Comparison of ENCODE assay signal across 9 cellular contexts in the genomic region with DNA sequence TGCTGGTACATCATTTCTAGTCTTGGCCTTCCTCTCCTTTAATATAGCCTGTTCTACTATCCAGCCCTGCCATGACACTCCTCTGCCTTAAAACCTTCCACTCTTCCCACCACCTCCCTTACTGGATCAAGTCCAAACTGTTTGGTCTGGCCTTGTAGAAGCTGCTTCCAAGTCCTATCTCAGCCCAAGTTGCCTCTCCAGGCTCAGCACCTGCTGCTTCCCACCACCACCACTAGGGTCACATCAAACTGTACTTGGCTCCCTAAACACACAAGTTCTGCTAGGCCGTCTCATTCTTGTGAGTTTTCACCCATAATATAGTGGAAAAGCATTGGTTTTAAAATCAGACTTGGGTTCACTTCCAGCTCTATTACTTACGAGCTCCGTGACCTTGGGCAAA. TPM values are rescaled to one million over a fixed set of nuclear protein-coding genes. Genes with fewer than 3 reads are reported as not detected.
DNase-seq lines count a peak whose midpoint lies in the region; ATAC-seq and TF ChIP-seq lines count a peak whose summit lies in the region.
"Had no signal": no experiment of that assay in that cellular context is flagged by ENCODE, and none has a peak within 500 bp of the region (broad histone marks: within the 10 kb centered on the region; RNA-seq: fewer than 3 reads in every experiment).

No MANE protein-coding gene starts in this region.

- H3K4me2 ChIP-seq in skeletal muscle satellite cell (ENCODE audit: low read length): peak overlapping the region; percentile 86

- peaks cover 8% of the 10 kb centered on the region for H3K27me3 Mint-ChIP-seq in CD8-positive, alpha-beta T cell (ENCODE audit: low read depth)
- peaks cover 2% of the 10 kb centered on the region for H3K27me3 Mint-ChIP-seq in activated CD8-positive, alpha-beta T cell treated with anti-CD3 and anti-CD28 coated beads for 36 hours

- H3K27ac ChIP-seq in CD8-positive, alpha-beta T cell (ENCODE audit: low read depth, low read length): no peak overlapping the region
- H3K27ac ChIP-seq: SJSA1 had no signal

- no peak overlapping the region for H3K9ac ChIP-seq in skeletal muscle satellite cell (ENCODE audit: low read depth, low read length)

- POLR2A ChIA-PET in CD8-positive, alpha-beta T cell (lab: Charles Lee): no interaction called here
- POLR2A ChIA-PET in activated CD8-positive, alpha-beta T cell treated with anti-CD3 and anti-CD28 coated beads for 36 hours (lab: Charles Lee): interaction anchor here (0.9 to 1.5 kb wide), 3 partner anchors 13 to 24 kb away, joined by 3 to 5 read pairs (median 4); no protein-coding TSS in a partner anchor

- peaks cover 48% of the 10 kb centered on the region for H3K4me1 Mint-ChIP-seq in CD8-positive, alpha-beta T cell (ENCODE audit: low read depth)
- peaks cover 31% of the 10 kb centered on the region for H3K4me1 Mint-ChIP-seq in activated CD8-positive, alpha-beta T cell treated with anti-CD3 and anti-CD28 coated beads for 36 hours (ENCODE audit: low read depth)

- ATAC-seq in CD8-positive, alpha-beta T cell: peak; percentile 29
- ATAC-seq in GM21390 (IDR thresholded peaks at IDR 0.05; ENCODE audit: unreplicated experiment): peak; percentile 41
- ATAC-seq in activated CD8-positive, alpha-beta T cell treated with anti-CD3 and anti-CD28 coated beads for 36 hours: peak; percentile 34
- ATAC-seq in HG02973 (IDR thresholded peaks at IDR 0.05; ENCODE audit: unreplicated experiment): no peak

- intact Hi-C loops in CD8-positive, alpha-beta T cell (cut with DNase I, micrococcal nuclease): loop anchor here (2.0 to 10.0 kb wide), 3 partner anchors 787 to 1111 kb away; partner anchors contain the start of genes STRBP (in 2 of the 2) and RABGAP1 (in 1 of the 2)
- intact Hi-C loops in activated CD8-positive, alpha-beta T cell treated with anti-CD3 and anti-CD28 coated beads for 36 hours (cut with micrococcal nuclease): no loop called here

- peak overlapping the region; percentile 61 for H3K4me3 Mint-ChIP-seq in CD8-positive, alpha-beta T cell
- H3K4me3 Mint-ChIP-seq in activated CD8-positive, alpha-beta T cell treated with anti-CD3 and anti-CD28 coated beads for 36 hours: peak overlapping the region; percentile 51

- peaks cover 6% of the 10 kb centered on the region for H3K9me3 Mint-ChIP-seq in CD8-positive, alpha-beta T cell
- H3K9me3 Mint-ChIP-seq in activated CD8-positive, alpha-beta T cell treated with anti-CD3 and anti-CD28 coated beads for 36 hours: peaks cover 7% of the 10 kb centered on the region

- peaks cover 16% of the 10 kb centered on the region for H3K36me3 Mint-ChIP-seq in CD8-positive, alpha-beta T cell
- H3K36me3 Mint-ChIP-seq in activated CD8-positive, alpha-beta T cell treated with anti-CD3 and anti-CD28 coated beads for 36 hours (ENCODE audit: low read depth): peaks cover 6% of the 10 kb centered on the region

- peak; percentile 59 for TF ChIP-seq CTCF in CD8-positive, alpha-beta T cell (IDR thresholded peaks at IDR 0.05)
- peak; percentile 67 for TF ChIP-seq CTCF in activated CD8-positive, alpha-beta T cell treated with anti-CD3 and anti-CD28 coated beads for 36 hours (IDR thresholded peaks at IDR 0.05)
- TF ChIP-seq CTCF in fibroblast of mammary gland (conservative IDR thresholded peaks at IDR 0.05; ENCODE audit: control insufficient read depth, insufficient read depth, low read depth, low read length): peak; percentile 61

- no peaks in the 10 kb centered on the region for H3K9me3 ChIP-seq in CD8-positive, alpha-beta T cell (ENCODE audit: low read length)
- H3K9me3 ChIP-seq in skeletal muscle satellite cell (replicated peaks; ENCODE audit: low read length): peaks cover 5% of the 10 kb centered on the region
- H3K9me3 ChIP-seq: SJSA1 had no signal

- H3K4me1 ChIP-seq in CD8-positive, alpha-beta T cell (ENCODE audit: insufficient read depth, low read length): peaks cover 27% of the 10 kb centered on the region
- peaks cover 3% of the 10 kb centered on the region for H3K4me1 ChIP-seq in skeletal muscle satellite cell (ENCODE audit: control insufficient read depth, insufficient read depth, low read length)
- H3K4me1 ChIP-seq: SJSA1 had no signal

- CTCF ChIA-PET in CD8-positive, alpha-beta T cell (lab: Charles Lee): interaction anchor here (0.5 to 2.6 kb wide), 3 partner anchors 12 to 72 kb away, joined by 3 to 13 read pairs (median 3); no protein-coding TSS in a partner anchor
- CTCF ChIA-PET in activated CD8-positive, alpha-beta T cell treated with anti-CD3 and anti-CD28 coated beads for 36 hours (lab: Charles Lee): interaction anchor here (1.0 to 2.0 kb wide), 6 partner anchors 12 to 107 kb away, joined by 3 to 8 read pairs (median 4); partner anchors contain the start of genes MRRF and RBM18

- H3K27ac Mint-ChIP-seq in CD8-positive, alpha-beta T cell: no peak overlapping the region
- no peak overlapping the region for H3K27ac Mint-ChIP-seq in activated CD8-positive, alpha-beta T cell treated with anti-CD3 and anti-CD28 coated beads for 36 hours

- H3K4me3 ChIP-seq in CD8-positive, alpha-beta T cell (ENCODE audit: low read depth, low read length): no peak overlapping the region
- H3K4me3 ChIP-seq in fibroblast of mammary gland (ENCODE audit: control insufficient read depth, low read depth, low read length) (no peak overlapping the region), skeletal muscle satellite cell (ENCODE audit: low read length) (no peak overlapping the region)

- H3K36me3 ChIP-seq in CD8-positive, alpha-beta T cell (ENCODE audit: insufficient read depth, low read length): no peaks in the 10 kb centered on the region
- H3K36me3 ChIP-seq in skeletal muscle satellite cell (ENCODE audit: insufficient read depth, low read length): no peaks in the 10 kb centered on the region

- no peaks in the 10 kb centered on the region for H3K27me3 ChIP-seq in CD8-positive, alpha-beta T cell (ENCODE audit: insufficient read depth, low read length)
- peaks cover 13% of the 10 kb centered on the region for H3K27me3 ChIP-seq in skeletal muscle satellite cell (ENCODE audit: control insufficient read depth, insufficient read depth, low read length)
- H3K27me3 ChIP-seq: SJSA1 had no signal

- peak in 2 of 7 experiments; percentile 19 to 52 for DNase-seq in CD8-positive, alpha-beta T cell
- DNase-seq in NCI-H2227 (lab: John Stamatoyannopoulos, UW; ENCODE audit: unreplicated experiment): peak; percentile 23
- DNase-seq in activated CD8-positive, alpha-beta T cell treated with anti-CD3 and anti-CD28 coated beads for 36 hours: peak; percentile 58
- peak; percentile 69 for DNase-seq in fibroblast of mammary gland (ENCODE audit: low read depth)
- no peak for DNase-seq in occipital lobe (lab: John Stamatoyannopoulos, UW)

RNA-seq across cellular contexts. Expression of gene NDUFA8, which starts 1.4 kb away (rescaled TPM):
- total RNA-seq in CD8-positive, alpha-beta T cell: 1 to 10 TPM; 5.7 to 7.0 TPM
- total RNA-seq in activated CD8-positive, alpha-beta T cell treated with anti-CD3 and anti-CD28 coated beads for 36 hours: 10 to 100 TPM; 48.3 to 52.5 TPM
- total RNA-seq in skeletal muscle satellite cell (2012; rRNA removed): 30.2 and 32.1 TPM in 2 replicates
- total RNA-seq in occipital lobe: 18.2 TPM

RNA-seq across cellular contexts. Expression of gene MORN5, which starts 1.5 kb away (rescaled TPM):
- not detected for total RNA-seq in CD8-positive, alpha-beta T cell
- not detected for total RNA-seq in activated CD8-positive, alpha-beta T cell treated with anti-CD3 and anti-CD28 coated beads for 36 hours
- 0.87 TPM in 1 of 2 replicates, not detected in the other for total RNA-seq in skeletal muscle satellite cell (2012; rRNA removed)
- total RNA-seq in occipital lobe: 1.2 TPM
- total RNA-seq: SJSA1 had no signal
